Comparison of ENCODE assay signal across 8 cellular contexts in genomic region chr4:67327245-67327860, GRCh38.
DNase-seq lines count a peak whose midpoint lies in the region; ATAC-seq, FAIRE-seq and TF ChIP-seq lines count a peak whose summit lies in the region.

No MANE protein-coding gene starts in this region.

- no peaks in the 10 kb centered on the region for H3K36me3 ChIP-seq in CD8-positive, alpha-beta T cell (ENCODE audit: insufficient read depth, low read length)

- H3K4me1 ChIP-seq in CD8-positive, alpha-beta T cell (ENCODE audit: insufficient read depth, low read length) = no peaks in the 10 kb centered on the region

- peak; percentile 70 for ATAC-seq in CD8-positive, alpha-beta T cell
- peak; percentile 99 for ATAC-seq in GM19023 (IDR thresholded peaks at IDR 0.05; ENCODE audit: unreplicated experiment)
- ATAC-seq in HG03103 (IDR thresholded peaks at IDR 0.05; ENCODE audit: low read depth, unreplicated experiment) = peak; percentile 97
- ATAC-seq in stimulated activated naive CD8-positive, alpha-beta T cell treated with anti-CD3 and anti-CD28 coated beads, Interleukin-15, Interleukin-2, amounts not matched to agents 100 U/mL and 50 U/mL, for 24 hours = no peak

- no peak overlapping the region for H3K4me3 Mint-ChIP-seq in CD8-positive, alpha-beta T cell

- peaks cover 4% of the 10 kb centered on the region for H3K27me3 ChIP-seq in CD8-positive, alpha-beta T cell (ENCODE audit: insufficient read depth, low read length)

- peak; percentile 1 to 51 (median 37) for DNase-seq in CD8-positive, alpha-beta T cell
- DNase-seq in NCI-H2171 (lab: John Stamatoyannopoulos, UW) (peak; percentile 31), midbrain (lab: John Stamatoyannopoulos, UW) (peak; percentile 74)
- DNase-seq in activated CD4-positive, alpha-beta T cell treated with anti-CD3 and anti-CD28 coated beads for 24 hours (ENCODE audit: low read depth in 2 of 2) = peak; percentile 10 to 27
- DNase-seq in stimulated activated naive CD8-positive, alpha-beta T cell treated with anti-CD3 and anti-CD28 coated beads, Interleukin-15, Interleukin-2, amounts not matched to agents 100 U/mL and 50 U/mL, for 24 hours = peak; percentile 48

- POLR2A ChIA-PET in CD8-positive, alpha-beta T cell (lab: Charles Lee) = interaction anchor here (0.7 kb wide), 1 partner anchor 1403 kb away, joined by 3 read pairs; no protein-coding TSS in a partner anchor

- no peaks in the 10 kb centered on the region for H3K9me3 Mint-ChIP-seq in CD8-positive, alpha-beta T cell

- no peak overlapping the region for H3K4me3 ChIP-seq in CD8-positive, alpha-beta T cell (ENCODE audit: low read depth, low read length)

- peaks cover 5% of the 10 kb centered on the region for H3K4me1 Mint-ChIP-seq in CD8-positive, alpha-beta T cell (ENCODE audit: low read depth)

- no peaks in the 10 kb centered on the region for H3K36me3 Mint-ChIP-seq in CD8-positive, alpha-beta T cell

- peak; percentile 65 for FAIRE-seq in endometrium (lab: Jason Lieb, UNC)

- CTCF ChIA-PET in CD8-positive, alpha-beta T cell (lab: Charles Lee) = interaction anchor here (0.8 to 1.0 kb wide), 5 partner anchors 8 to 239 kb away, joined by 3 to 5 read pairs (median 4); no protein-coding TSS in a partner anchor

- peaks cover 8% of the 10 kb centered on the region for H3K27me3 Mint-ChIP-seq in CD8-positive, alpha-beta T cell (ENCODE audit: low read depth)

- no peak overlapping the region for H3K27ac Mint-ChIP-seq in CD8-positive, alpha-beta T cell

- intact Hi-C loops in CD8-positive, alpha-beta T cell (cut with DNase I, micrococcal nuclease) = loop anchor here in 1 of 2 experiments (1.0 kb wide), 1 partner anchor 240 kb away; no protein-coding TSS in a partner anchor

- H3K9me3 ChIP-seq in CD8-positive, alpha-beta T cell (ENCODE audit: low read length) = no peaks in the 10 kb centered on the region

- no peak overlapping the region for H3K27ac ChIP-seq in CD8-positive, alpha-beta T cell (ENCODE audit: low read depth, low read length)

- TF ChIP-seq CTCF in CD8-positive, alpha-beta T cell (IDR thresholded peaks at IDR 0.05) = peak; percentile 76

Comparison
In these comparisons a context has a peak if more than half of its experiments do, and no peak if none do; other contexts are left out.
1. DNase-seq: peak in every context shown above with its lines; median percentile 74 in midbrain; 48 in stimulated activated naive CD8-positive, alpha-beta T cell treated with anti-CD3 and anti-CD28 coated beads, Interleukin-15, Interleukin-2, amounts not matched to agents 100 U/mL and 50 U/mL, for 24 hours; 37 in CD8-positive, alpha-beta T cell; 31 in NCI-H2171; 18 in activated CD4-positive, alpha-beta T cell treated with anti-CD3 and anti-CD28 coated beads for 24 hours.